Comparison of ENCODE assay signal across 26 cellular contexts in the genomic region with DNA sequence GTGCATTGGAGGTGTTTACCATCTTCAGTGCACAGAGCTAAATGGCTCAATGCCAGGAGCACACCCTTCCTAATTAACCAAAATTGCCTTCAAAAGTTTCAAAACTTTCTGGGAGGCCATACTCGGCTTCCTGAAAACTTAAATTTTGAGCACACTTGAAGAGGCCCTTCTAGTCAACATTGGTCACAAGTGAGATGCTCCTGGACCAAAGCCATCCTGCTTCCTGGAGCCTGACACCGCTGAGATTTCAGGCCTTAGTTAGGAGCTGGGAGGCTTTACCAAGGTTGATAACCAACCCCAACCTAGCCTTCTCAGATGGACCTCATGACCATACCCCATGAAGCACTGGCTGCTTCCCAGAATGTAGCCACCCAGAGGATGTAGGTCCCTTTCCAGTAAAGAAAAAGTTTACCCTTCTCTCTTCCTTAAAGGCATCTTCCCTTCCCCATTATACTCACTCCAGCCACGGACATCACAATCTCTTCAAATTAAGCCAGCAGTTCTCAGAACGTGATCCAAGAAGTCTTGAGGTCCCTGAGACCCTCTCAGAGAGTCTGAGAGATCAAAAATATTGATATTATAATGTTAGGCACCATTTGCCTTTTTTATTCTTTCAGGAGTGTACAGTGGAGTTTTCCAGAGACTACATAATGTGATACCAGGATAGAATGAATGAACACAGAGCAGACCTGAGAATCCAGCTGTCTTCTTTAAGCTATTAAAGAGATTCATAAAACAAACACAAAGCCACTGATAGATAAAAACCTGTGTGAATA. TPM values are rescaled to one million over a fixed set of nuclear protein-coding genes. Genes with fewer than 3 reads are reported as not detected.
"Had no signal": no experiment of that assay in that cellular context is flagged by ENCODE, and none has a peak within 500 bp of the region (broad histone marks: within the 10 kb centered on the region; RNA-seq: fewer than 3 reads in every experiment).

No MANE protein-coding gene starts in this region.

- H3K27ac ChIP-seq: epithelial cell of prostate, gastrocnemius medialis, lower lobe of right lung, neutrophil, pancreas, prostate gland, right atrium auricular region, sigmoid colon, spleen, thoracic aorta, transverse colon had no signal

- H3K27me3 ChIP-seq: gastrocnemius medialis, neutrophil, right atrium auricular region, sigmoid colon, spleen, transverse colon had no signal

- DNase-seq: caudate nucleus; cerebellar nuclear complex; cortex of kidney; effector CD4-positive, alpha-beta T cell; endodermal cell; foreskin fibroblast; gastrocnemius medialis; head of caudate nucleus; kidney glomerular epithelial cell; left colon; left ventricle myocardium superior; lower lobe of right lung; natural killer cell; pancreas; sigmoid colon; spleen; stimulated activated CD4-positive, alpha-beta T cell treated with anti-CD3 and anti-CD28 coated beads, Interleukin-2, amount 100 ng/mL, for 48 hours; stimulated activated naive B cell treated with anti-CD40 and anti-IgM and Interleukin-4, amounts not matched to agents 10 μg/mL and 1 μg/mL and 100 μg/mL, for 72 hours; transverse colon had no signal

- ATAC-seq: esophagus mucosa; gastrocnemius medialis; left colon; left ventricle myocardium superior; natural killer cell; pancreas; stimulated activated naive B cell treated with anti-CD40 and anti-IgM and Interleukin-4, amounts not matched to agents 10 μg/mL and 1 μg/mL and 100 μg/mL, for 72 hours had no signal

- H3K4me1 ChIP-seq: gastrocnemius medialis, lower lobe of right lung, pancreas, prostate gland, right atrium auricular region, sigmoid colon, spleen had no signal

- H3K9me3 ChIP-seq: gastrocnemius medialis, lower lobe of right lung, neutrophil, pancreas, prostate gland, right atrium auricular region, sigmoid colon, spleen, thoracic aorta, transverse colon had no signal

- H3K4me3 ChIP-seq: gastrocnemius medialis, lower lobe of right lung, pancreas, prostate gland, right atrium auricular region, sigmoid colon, spleen, thoracic aorta, transverse colon had no signal

- H3K36me3 ChIP-seq: gastrocnemius medialis, lower lobe of right lung, neutrophil, pancreas, prostate gland, right atrium auricular region, sigmoid colon, spleen, thoracic aorta, transverse colon had no signal

RNA-seq across cellular contexts. Expression of a gene that starts 32.8 kb away (rescaled TPM):
- polyA plus RNA-seq: neural cell had no signal
